Comparison of ENCODE assay signal across 12 cellular contexts in genomic region chr10:89699581-89700064, GRCh38. TPM values are rescaled to one million over a fixed set of nuclear protein-coding genes. Genes with fewer than 3 reads are reported as not detected.
DNase-seq lines count a peak whose midpoint lies in the region; ATAC-seq, FAIRE-seq and TF ChIP-seq lines count a peak whose summit lies in the region.
"Had no signal": no experiment of that assay in that cellular context is flagged by ENCODE, and none has a peak within 500 bp of the region (broad histone marks: within the 10 kb centered on the region; RNA-seq: fewer than 3 reads in every experiment).

No MANE protein-coding gene starts in this region.

- DNase-seq in AML-193 (lab: John Stamatoyannopoulos, UW) (peak; percentile 5 to 20), GM19239 (ENCODE audit: insufficient read length, low spot score) (no peak), WTC11 (ENCODE audit: low spot score) (no peak), iPS-NIHi7 (ENCODE audit: extremely low spot score) (peak; percentile 8), anterior cingulate cortex (lab: John Stamatoyannopoulos, UW) (no peak), NCI-H345 treated with DMSO at 0.1 percent for 48 hours (lab: John Stamatoyannopoulos, UW; ENCODE audit: unreplicated experiment) (no peak), D721Med (ENCODE audit: insufficient read length, low spot score) (no peak), hippocampal formation (lab: John Stamatoyannopoulos, UW) (no peak)
- DNase-seq: NCI-H1417 treated with DMSO at 0.1 percent for 48 hours, T1000, transverse colon had no signal

- TF ChIP-seq CTCF in WTC11 (IDR thresholded peaks at IDR 0.05) (no peak), D721Med (IDR thresholded peaks at IDR 0.05; ENCODE audit: insufficient read depth, missing control alignments) (no peak)

- H3K4me1 Mint-ChIP-seq in WTC11 = peaks cover 46% of the 10 kb centered on the region

- CTCF ChIA-PET in WTC11 (lab: Charles Lee) = no interaction called here

- no peaks in the 10 kb centered on the region for H3K27me3 Mint-ChIP-seq in WTC11 (ENCODE audit: low read depth)

- 0 out of 2 replicates have a peak overlapping the region, but pooled peaks have one; percentile 0 for H3K27ac Mint-ChIP-seq in WTC11

- H3K36me3 Mint-ChIP-seq in WTC11 = peaks cover 8% of the 10 kb centered on the region; the same call in 1 of the 2 replicates

- peak; percentile 78 for FAIRE-seq in GM19239 (lab: Jason Lieb, UNC)
- FAIRE-seq in D721Med (lab: Jason Lieb, UNC) = no peak
- FAIRE-seq: GM12891 had no signal

- peak overlapping the region; percentile 36 for H3K4me3 Mint-ChIP-seq in WTC11

- POLR2A ChIA-PET in WTC11 (lab: Charles Lee) = no interaction called here

- peaks cover 5% of the 10 kb centered on the region for H3K9me3 Mint-ChIP-seq in WTC11

- no peak for ATAC-seq in WTC11

TF ChIP-seq in WTC11, 78 proteins besides CTCF, POLR2A, EP300 and RAD21:
- TF ChIP-seq GTF2I (CRISPR knock-in tag; conservative IDR thresholded peaks at IDR 0.05) (no peak), GABPB1 (CRISPR knock-in tag; IDR thresholded peaks at IDR 0.05) (peak; percentile 93), ZNF671 (CRISPR knock-in tag; IDR thresholded peaks at IDR 0.05) (no peak), IRF1 (CRISPR knock-in tag; IDR thresholded peaks at IDR 0.05) (no peak), ZNF423 (CRISPR knock-in tag; IDR thresholded peaks at IDR 0.05) (no peak)

RNA-seq across cellular contexts. Expression of gene KIF20B, which starts 1.8 kb away (rescaled TPM):
- total RNA-seq in WTC11 (2021) = 56.9 to 70.2 TPM (median 57.3 TPM) in 3 replicates

RNA-seq across cellular contexts. Expression of gene PANK1, which starts 54.6 kb away (rescaled TPM):
- 24.9 to 25.8 TPM (median 25.7 TPM) in 3 replicates for total RNA-seq in WTC11 (2021)

Comparison
In these comparisons a context has a peak if more than half of its experiments do, and no peak if none do; other contexts are left out.
1. DNase-seq: peak in AML-193 (2 of 2) and iPS-NIHi7 (single experiment); none in GM19239 (single experiment), WTC11 (single experiment), anterior cingulate cortex (0 of 58), NCI-H345 treated with DMSO at 0.1 percent for 48 hours (single experiment), D721Med (single experiment) and hippocampal formation (0 of 2).